Comparison of ENCODE assay signal across 1 cellular context in the genomic region with DNA sequence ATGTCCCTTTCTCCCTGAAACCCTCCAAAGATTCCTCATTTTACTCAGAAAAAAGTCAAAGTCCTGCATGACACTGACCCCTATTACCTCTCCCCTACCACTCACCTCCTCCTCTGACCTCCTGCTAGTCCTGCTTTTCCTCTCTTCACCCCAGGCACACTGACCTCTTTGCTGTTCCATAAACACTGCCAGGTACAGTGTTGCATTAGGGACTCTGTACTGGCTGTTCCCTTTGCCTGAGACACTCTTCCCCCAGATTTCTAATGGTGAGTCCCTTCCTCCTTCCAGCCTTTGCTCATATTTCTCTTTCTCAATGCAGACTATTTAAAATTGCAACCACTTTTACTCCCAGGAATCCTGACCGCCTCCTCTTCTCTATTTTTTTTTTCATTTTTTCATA.
TF ChIP-seq lines count a peak whose summit lies in the region.

No MANE protein-coding gene starts in this region.

TF ChIP-seq in GM23338, 12 proteins besides CTCF, POLR2A, EP300 and RAD21 (continued from another document):
- TF ChIP-seq ETS1 (IDR thresholded peaks at IDR 0.05) (no peak), NANOG (IDR thresholded peaks at IDR 0.05; ENCODE audit: borderline replicate concordance) (no peak)
